Comparison of ENCODE assay signal across 8 cellular contexts in the genomic region with DNA sequence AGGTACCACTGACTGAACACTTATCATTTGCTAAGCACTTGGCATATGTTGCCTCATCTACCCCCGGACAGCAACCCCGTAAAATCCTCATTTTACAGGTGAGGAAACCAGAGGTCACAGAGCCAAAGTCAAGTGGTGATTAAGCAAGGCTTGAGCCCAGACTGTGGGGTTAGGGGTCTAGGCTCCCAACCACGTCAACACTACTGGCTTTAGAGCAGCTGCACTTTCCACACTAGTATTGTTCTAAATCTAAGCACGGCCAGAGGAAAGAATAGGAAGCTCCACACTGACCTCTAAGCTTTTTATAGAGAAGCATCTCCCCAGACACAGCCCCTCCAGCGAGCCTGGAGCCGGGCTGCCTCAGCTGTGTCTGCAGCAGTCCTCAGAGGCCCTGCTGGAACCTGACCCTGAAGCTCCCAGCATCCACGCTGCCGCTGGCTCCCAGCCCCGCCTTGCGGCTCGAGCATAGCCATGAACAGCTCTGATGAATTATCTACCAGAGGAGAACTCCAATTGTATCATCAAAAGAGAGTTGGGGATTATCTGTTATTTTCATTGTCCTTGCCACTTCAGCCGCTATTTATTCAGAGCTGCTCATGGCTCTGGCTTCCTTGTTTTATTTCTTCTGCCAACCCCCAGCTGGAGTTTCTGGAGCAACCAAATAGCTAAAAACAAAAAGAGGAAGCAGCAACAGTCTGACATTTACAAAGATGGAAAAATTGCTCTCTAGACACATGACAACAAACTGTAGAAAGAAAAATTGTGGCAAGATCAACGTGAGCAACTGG.
DNase-seq lines count a peak whose midpoint lies in the region; ATAC-seq and TF ChIP-seq lines count a peak whose summit lies in the region.

No MANE protein-coding gene starts in this region.

- peaks cover 0 to 6% (median 0%) of the 10 kb centered on the region in 3 donors for H3K4me1 Mint-ChIP-seq in T-cell

- intact Hi-C loops in mucosa of descending colon (cut with DNase I, micrococcal nuclease), result no loop called here
- intact Hi-C loops in uterus (cut with DNase I; ENCODE audit: low total_unique reads), result no loop called here

- H3K36me3 ChIP-seq in mucosa of descending colon (ENCODE audit: low read depth) (no peaks in the 10 kb centered on the region), uterus (no peaks in the 10 kb centered on the region)

- POLR2A ChIA-PET in T-cell (lab: Charles Lee), result no interaction called here

- no peaks in the 10 kb centered on the region for H3K27me3 ChIP-seq in uterus

- DNase-seq in DMS79 treated with DMSO at 0.1 percent for 48 hours (lab: John Stamatoyannopoulos, UW) (peak; percentile 86), NCI-H69 (lab: John Stamatoyannopoulos, UW) (peak; percentile 46), coronary artery (ENCODE audit: low spot score) (peak; percentile 86), mucosa of descending colon (peak; percentile 56 to 81 (median 66)), uterus (peak; percentile 85 to 87), T-cell (no peak)
- DNase-seq in activated naive CD4-positive, alpha-beta T cell treated with Interleukin-2 at 50 U/mL for 16 hours, result no peak
- DNase-seq in stimulated activated CD4-positive, alpha-beta T cell treated with anti-CD3 and anti-CD28 coated beads, Interleukin-12 subunit alpha, Interleukin-12 subunit beta, amount 100 ng/mL, for 4 hours, result no peak

- H3K4me3 Mint-ChIP-seq in T-cell, result no peak overlapping the region

- no peaks in the 10 kb centered on the region for H3K36me3 Mint-ChIP-seq in T-cell

- no peaks in the 10 kb centered on the region for H3K27me3 Mint-ChIP-seq in T-cell

- H3K9me3 Mint-ChIP-seq in T-cell, result no peaks in the 10 kb centered on the region

- peak; percentile 54 for ATAC-seq in mucosa of descending colon
- ATAC-seq in T-cell (replicated peaks in 1 of 4), result no peak

- no peak for TF ChIP-seq POLR2A in uterus (IDR thresholded peaks at IDR 0.05)

- H3K9me3 ChIP-seq in mucosa of descending colon (no peaks in the 10 kb centered on the region), uterus (no peaks in the 10 kb centered on the region)

- H3K4me3 ChIP-seq in coronary artery, result peak overlapping the region; percentile 14
- H3K4me3 ChIP-seq in mucosa of descending colon, result no peak overlapping the region
- H3K4me3 ChIP-seq in uterus, result no peak overlapping the region

- H3K27ac ChIP-seq in coronary artery (peak overlapping the region; percentile 77 to 91), uterus (peak overlapping the region; percentile 90)

- H3K4me1 ChIP-seq in mucosa of descending colon (ENCODE audit: low read depth) (peaks cover 7% of the 10 kb centered on the region), uterus (peaks cover 0 to 22% of the 10 kb centered on the region in 2 donors)

- CTCF ChIA-PET in T-cell (lab: Charles Lee), result interaction anchor here in 1 of 2 donors (0.6 kb wide), 1 partner anchor 213 kb away, joined by 3 read pairs; no protein-coding TSS in a partner anchor

- TF ChIP-seq CTCF in coronary artery (IDR thresholded peaks at IDR 0.05) (no peak), mucosa of descending colon (IDR thresholded peaks at IDR 0.05) (no peak), uterus (IDR thresholded peaks at IDR 0.05) (no peak)

- H3K27ac Mint-ChIP-seq in T-cell, result no peak overlapping the region

Comparison
In these comparisons a context has a peak if more than half of its experiments do, and no peak if none do; other contexts are left out.
1. DNase-seq: peak in DMS79 treated with DMSO at 0.1 percent for 48 hours (single experiment), NCI-H69 (single experiment), coronary artery (single experiment), mucosa of descending colon (3 of 3) and uterus (2 of 2); none in T-cell (0 of 34), activated naive CD4-positive, alpha-beta T cell treated with Interleukin-2 at 50 U/mL for 16 hours (single experiment) and stimulated activated CD4-positive, alpha-beta T cell treated with anti-CD3 and anti-CD28 coated beads, Interleukin-12 subunit alpha, Interleukin-12 subunit beta, amount 100 ng/mL, for 4 hours (single experiment).